1 cellular context compared by ENCODE assay signal in the genomic region with DNA sequence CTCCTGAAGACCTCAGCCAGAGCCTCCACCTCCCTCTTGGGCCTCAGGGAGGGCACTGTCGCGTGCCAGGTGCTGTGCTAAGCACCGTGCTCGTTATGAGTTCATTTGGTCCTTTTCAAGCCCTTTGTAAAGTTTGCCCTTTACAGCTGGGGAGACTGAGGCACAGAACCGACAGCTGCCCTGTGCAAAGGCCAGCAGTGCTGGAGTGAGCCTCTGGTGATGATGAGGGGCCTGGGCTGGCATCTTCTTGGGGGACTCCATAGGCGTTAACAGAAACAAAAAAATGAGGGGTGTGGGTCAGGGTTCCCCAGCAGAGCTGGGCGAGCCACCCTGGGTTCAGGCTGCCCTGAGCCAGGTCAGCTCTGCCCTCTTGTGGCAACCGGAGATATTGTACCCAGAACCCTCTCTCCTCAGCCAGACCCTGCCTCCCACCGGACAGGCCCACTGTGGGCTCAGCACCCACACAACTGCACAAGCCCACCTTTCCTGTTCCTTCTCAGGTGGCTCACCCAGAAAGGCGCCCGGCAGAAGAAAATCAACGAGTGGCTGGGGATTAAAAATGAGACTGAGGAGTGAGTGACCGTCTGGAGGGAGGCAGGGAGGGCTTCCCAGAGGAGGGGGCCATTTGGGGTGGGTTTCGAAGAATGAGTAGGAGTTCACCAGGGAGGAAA.
TF ChIP-seq lines count a peak whose summit lies in the region.

No MANE protein-coding gene starts in this region.

TF ChIP-seq in HEK293, 187 proteins besides CTCF, POLR2A, EP300 and RAD21 (continued from another document):
- no peak for TF ChIP-seq ZNF561 (tag by site-specific recombination; IDR thresholded peaks at IDR 0.05; ENCODE audit: borderline replicate concordance)
- no peak for TF ChIP-seq ZNF341 (tag by site-specific recombination; IDR thresholded peaks at IDR 0.05; ENCODE audit: low read depth)
- TF ChIP-seq, protein P1, sequence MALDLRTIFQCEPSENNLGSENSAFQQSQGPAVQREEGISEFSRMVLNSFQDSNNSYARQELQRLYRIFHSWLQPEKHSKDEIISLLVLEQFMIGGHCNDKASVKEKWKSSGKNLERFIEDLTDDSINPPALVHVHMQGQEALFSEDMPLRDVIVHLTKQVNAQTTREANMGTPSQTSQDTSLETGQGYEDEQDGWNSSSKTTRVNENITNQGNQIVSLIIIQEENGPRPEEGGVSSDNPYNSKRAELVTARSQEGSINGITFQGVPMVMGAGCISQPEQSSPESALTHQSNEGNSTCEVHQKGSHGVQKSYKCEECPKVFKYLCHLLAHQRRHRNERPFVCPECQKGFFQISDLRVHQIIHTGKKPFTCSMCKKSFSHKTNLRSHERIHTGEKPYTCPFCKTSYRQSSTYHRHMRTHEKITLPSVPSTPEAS (tag by site-specific recombination; IDR thresholded peaks at IDR 0.05), result no peak
- no peak for TF ChIP-seq ZNF211 (tag by site-specific recombination; IDR thresholded peaks at IDR 0.05; ENCODE audit: low read depth)
- TF ChIP-seq GLIS1 (tag by site-specific recombination; IDR thresholded peaks at IDR 0.05), result peak; percentile 42; the same call in 1 of the 2 replicates
- no peak for TF ChIP-seq ZNF514 (tag by site-specific recombination; IDR thresholded peaks at IDR 0.05)
- peak; percentile 86 for TF ChIP-seq ZNF2 (tag by site-specific recombination; IDR thresholded peaks at IDR 0.05)
- TF ChIP-seq ZNF169 (tag by site-specific recombination; IDR thresholded peaks at IDR 0.05), result no peak
- TF ChIP-seq ZNF394 (tag by site-specific recombination; IDR thresholded peaks at IDR 0.05; ENCODE audit: borderline replicate concordance), result no peak
- no peak for TF ChIP-seq SP3 (tag by site-specific recombination; IDR thresholded peaks at IDR 0.05)
- TF ChIP-seq GLIS2 (tag by site-specific recombination; IDR thresholded peaks at IDR 0.05), result 0 out of 2 replicates have a peak, but pooled peaks have one; percentile 39
- TF ChIP-seq, protein P2, sequence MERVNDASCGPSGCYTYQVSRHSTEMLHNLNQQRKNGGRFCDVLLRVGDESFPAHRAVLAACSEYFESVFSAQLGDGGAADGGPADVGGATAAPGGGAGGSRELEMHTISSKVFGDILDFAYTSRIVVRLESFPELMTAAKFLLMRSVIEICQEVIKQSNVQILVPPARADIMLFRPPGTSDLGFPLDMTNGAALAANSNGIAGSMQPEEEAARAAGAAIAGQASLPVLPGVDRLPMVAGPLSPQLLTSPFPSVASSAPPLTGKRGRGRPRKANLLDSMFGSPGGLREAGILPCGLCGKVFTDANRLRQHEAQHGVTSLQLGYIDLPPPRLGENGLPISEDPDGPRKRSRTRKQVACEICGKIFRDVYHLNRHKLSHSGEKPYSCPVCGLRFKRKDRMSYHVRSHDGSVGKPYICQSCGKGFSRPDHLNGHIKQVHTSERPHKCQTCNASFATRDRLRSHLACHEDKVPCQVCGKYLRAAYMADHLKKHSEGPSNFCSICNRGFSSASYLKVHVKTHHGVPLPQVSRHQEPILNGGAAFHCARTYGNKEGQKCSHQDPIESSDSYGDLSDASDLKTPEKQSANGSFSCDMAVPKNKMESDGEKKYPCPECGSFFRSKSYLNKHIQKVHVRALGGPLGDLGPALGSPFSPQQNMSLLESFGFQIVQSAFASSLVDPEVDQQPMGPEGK (tag by site-specific recombination; IDR thresholded peaks at IDR 0.05), result 0 out of 2 replicates have a peak, but pooled peaks have one; percentile 29
- no peak for TF ChIP-seq SP7 (tag by site-specific recombination; IDR thresholded peaks at IDR 0.05)
- TF ChIP-seq, protein P3, sequence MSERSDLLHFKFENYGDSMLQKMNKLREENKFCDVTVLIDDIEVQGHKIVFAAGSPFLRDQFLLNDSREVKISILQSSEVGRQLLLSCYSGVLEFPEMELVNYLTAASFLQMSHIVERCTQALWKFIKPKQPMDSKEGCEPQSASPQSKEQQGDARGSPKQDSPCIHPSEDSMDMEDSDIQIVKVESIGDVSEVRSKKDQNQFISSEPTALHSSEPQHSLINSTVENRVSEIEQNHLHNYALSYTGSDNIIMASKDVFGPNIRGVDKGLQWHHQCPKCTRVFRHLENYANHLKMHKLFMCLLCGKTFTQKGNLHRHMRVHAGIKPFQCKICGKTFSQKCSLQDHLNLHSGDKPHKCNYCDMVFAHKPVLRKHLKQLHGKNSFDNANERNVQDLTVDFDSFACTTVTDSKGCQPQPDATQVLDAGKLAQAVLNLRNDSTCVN (tag by site-specific recombination; optimal IDR thresholded peaks at IDR 0.05), result peak; percentile 9
- TF ChIP-seq ZNF175 (tag by site-specific recombination; IDR thresholded peaks at IDR 0.05), result no peak
- TF ChIP-seq, protein P4, sequence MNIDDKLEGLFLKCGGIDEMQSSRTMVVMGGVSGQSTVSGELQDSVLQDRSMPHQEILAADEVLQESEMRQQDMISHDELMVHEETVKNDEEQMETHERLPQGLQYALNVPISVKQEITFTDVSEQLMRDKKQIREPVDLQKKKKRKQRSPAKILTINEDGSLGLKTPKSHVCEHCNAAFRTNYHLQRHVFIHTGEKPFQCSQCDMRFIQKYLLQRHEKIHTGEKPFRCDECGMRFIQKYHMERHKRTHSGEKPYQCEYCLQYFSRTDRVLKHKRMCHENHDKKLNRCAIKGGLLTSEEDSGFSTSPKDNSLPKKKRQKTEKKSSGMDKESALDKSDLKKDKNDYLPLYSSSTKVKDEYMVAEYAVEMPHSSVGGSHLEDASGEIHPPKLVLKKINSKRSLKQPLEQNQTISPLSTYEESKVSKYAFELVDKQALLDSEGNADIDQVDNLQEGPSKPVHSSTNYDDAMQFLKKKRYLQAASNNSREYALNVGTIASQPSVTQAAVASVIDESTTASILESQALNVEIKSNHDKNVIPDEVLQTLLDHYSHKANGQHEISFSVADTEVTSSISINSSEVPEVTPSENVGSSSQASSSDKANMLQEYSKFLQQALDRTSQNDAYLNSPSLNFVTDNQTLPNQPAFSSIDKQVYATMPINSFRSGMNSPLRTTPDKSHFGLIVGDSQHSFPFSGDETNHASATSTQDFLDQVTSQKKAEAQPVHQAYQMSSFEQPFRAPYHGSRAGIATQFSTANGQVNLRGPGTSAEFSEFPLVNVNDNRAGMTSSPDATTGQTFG (tag by site-specific recombination; IDR thresholded peaks at IDR 0.05; ENCODE audit: borderline replicate concordance), result no peak
- no peak for TF ChIP-seq GLI2 (tag by site-specific recombination; IDR thresholded peaks at IDR 0.05; ENCODE audit: borderline replicate concordance, low read depth)
- TF ChIP-seq ZNF324 (tag by site-specific recombination; IDR thresholded peaks at IDR 0.05), result no peak
- no peak for TF ChIP-seq ZNF623 (tag by site-specific recombination; IDR thresholded peaks at IDR 0.05)
- peak; percentile 74 for TF ChIP-seq EGR2 (tag by site-specific recombination; IDR thresholded peaks at IDR 0.05; ENCODE audit: low read depth)
- TF ChIP-seq ZFP69B (tag by site-specific recombination; IDR thresholded peaks at IDR 0.05), result no peak
- TF ChIP-seq ZNF426 (tag by site-specific recombination; IDR thresholded peaks at IDR 0.05), result no peak
- peak; percentile 82 for TF ChIP-seq ZNF76 (tag by site-specific recombination; IDR thresholded peaks at IDR 0.05; ENCODE audit: borderline replicate concordance, low read depth)
- peak; percentile 60 for TF ChIP-seq ZFHX2 (tag by site-specific recombination; conservative IDR thresholded peaks at IDR 0.05)
- no peak for TF ChIP-seq ZNF658 (tag by site-specific recombination; IDR thresholded peaks at IDR 0.05)
- TF ChIP-seq ZFP3 (tag by site-specific recombination; IDR thresholded peaks at IDR 0.05; ENCODE audit: low read depth), result peak; percentile 97
- TF ChIP-seq KLF8 (tag by site-specific recombination; IDR thresholded peaks at IDR 0.05), result no peak
- no peak for TF ChIP-seq MYNN (tag by site-specific recombination; IDR thresholded peaks at IDR 0.05; ENCODE audit: borderline replicate concordance)
- TF ChIP-seq, protein P5, sequence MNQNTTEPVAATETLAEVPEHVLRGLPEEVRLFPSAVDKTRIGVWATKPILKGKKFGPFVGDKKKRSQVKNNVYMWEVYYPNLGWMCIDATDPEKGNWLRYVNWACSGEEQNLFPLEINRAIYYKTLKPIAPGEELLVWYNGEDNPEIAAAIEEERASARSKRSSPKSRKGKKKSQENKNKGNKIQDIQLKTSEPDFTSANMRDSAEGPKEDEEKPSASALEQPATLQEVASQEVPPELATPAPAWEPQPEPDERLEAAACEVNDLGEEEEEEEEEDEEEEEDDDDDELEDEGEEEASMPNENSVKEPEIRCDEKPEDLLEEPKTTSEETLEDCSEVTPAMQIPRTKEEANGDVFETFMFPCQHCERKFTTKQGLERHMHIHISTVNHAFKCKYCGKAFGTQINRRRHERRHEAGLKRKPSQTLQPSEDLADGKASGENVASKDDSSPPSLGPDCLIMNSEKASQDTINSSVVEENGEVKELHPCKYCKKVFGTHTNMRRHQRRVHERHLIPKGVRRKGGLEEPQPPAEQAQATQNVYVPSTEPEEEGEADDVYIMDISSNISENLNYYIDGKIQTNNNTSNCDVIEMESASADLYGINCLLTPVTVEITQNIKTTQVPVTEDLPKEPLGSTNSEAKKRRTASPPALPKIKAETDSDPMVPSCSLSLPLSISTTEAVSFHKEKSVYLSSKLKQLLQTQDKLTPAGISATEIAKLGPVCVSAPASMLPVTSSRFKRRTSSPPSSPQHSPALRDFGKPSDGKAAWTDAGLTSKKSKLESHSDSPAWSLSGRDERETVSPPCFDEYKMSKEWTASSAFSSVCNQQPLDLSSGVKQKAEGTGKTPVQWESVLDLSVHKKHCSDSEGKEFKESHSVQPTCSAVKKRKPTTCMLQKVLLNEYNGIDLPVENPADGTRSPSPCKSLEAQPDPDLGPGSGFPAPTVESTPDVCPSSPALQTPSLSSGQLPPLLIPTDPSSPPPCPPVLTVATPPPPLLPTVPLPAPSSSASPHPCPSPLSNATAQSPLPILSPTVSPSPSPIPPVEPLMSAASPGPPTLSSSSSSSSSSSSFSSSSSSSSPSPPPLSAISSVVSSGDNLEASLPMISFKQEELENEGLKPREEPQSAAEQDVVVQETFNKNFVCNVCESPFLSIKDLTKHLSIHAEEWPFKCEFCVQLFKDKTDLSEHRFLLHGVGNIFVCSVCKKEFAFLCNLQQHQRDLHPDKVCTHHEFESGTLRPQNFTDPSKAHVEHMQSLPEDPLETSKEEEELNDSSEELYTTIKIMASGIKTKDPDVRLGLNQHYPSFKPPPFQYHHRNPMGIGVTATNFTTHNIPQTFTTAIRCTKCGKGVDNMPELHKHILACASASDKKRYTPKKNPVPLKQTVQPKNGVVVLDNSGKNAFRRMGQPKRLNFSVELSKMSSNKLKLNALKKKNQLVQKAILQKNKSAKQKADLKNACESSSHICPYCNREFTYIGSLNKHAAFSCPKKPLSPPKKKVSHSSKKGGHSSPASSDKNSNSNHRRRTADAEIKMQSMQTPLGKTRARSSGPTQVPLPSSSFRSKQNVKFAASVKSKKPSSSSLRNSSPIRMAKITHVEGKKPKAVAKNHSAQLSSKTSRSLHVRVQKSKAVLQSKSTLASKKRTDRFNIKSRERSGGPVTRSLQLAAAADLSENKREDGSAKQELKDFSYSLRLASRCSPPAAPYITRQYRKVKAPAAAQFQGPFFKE (tag by site-specific recombination; IDR thresholded peaks at IDR 0.05; ENCODE audit: borderline replicate concordance), result no peak
- no peak for TF ChIP-seq ZNF114 (tag by site-specific recombination; IDR thresholded peaks at IDR 0.05)
- TF ChIP-seq ZNF654 (tag by site-specific recombination; IDR thresholded peaks at IDR 0.05; ENCODE audit: low read depth), result peak; percentile 65
- TF ChIP-seq, protein P6, sequence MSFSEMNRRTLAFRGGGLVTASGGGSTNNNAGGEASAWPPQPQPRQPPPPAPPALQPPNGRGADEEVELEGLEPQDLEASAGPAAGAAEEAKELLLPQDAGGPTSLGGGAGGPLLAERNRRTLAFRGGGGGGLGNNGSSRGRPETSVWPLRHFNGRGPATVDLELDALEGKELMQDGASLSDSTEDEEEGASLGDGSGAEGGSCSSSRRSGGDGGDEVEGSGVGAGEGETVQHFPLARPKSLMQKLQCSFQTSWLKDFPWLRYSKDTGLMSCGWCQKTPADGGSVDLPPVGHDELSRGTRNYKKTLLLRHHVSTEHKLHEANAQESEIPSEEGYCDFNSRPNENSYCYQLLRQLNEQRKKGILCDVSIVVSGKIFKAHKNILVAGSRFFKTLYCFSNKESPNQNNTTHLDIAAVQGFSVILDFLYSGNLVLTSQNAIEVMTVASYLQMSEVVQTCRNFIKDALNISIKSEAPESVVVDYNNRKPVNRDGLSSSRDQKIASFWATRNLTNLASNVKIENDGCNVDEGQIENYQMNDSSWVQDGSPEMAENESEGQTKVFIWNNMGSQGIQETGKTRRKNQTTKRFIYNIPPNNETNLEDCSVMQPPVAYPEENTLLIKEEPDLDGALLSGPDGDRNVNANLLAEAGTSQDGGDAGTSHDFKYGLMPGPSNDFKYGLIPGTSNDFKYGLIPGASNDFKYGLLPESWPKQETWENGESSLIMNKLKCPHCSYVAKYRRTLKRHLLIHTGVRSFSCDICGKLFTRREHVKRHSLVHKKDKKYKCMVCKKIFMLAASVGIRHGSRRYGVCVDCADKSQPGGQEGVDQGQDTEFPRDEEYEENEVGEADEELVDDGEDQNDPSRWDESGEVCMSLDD (tag by site-specific recombination; IDR thresholded peaks at IDR 0.05), result peak; percentile 53; the same call in 1 of the 2 replicates
- TF ChIP-seq ZBTB20 (tag by site-specific recombination; IDR thresholded peaks at IDR 0.05), result no peak
- TF ChIP-seq ZNF600 (tag by site-specific recombination; IDR thresholded peaks at IDR 0.05), result peak; percentile 33; the same call in 1 of the 2 replicates
- TF ChIP-seq, protein P7, sequence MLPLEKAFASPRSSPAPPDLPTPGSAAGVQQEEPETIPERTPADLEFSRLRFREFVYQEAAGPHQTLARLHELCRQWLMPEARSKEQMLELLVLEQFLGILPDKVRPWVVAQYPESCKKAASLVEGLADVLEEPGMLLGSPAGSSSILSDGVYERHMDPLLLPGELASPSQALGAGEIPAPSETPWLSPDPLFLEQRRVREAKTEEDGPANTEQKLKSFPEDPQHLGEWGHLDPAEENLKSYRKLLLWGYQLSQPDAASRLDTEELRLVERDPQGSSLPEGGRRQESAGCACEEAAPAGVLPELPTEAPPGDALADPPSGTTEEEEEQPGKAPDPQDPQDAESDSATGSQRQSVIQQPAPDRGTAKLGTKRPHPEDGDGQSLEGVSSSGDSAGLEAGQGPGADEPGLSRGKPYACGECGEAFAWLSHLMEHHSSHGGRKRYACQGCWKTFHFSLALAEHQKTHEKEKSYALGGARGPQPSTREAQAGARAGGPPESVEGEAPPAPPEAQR (tag by site-specific recombination; IDR thresholded peaks at IDR 0.05), result no peak
